ENCODE assay signal across 17 cellular contexts in genomic region chr20:49447364-49447763, GRCh38. TPM values are rescaled to one million over a fixed set of nuclear protein-coding genes. Genes with fewer than 3 reads are reported as not detected.
A peak's percentile ranks its signal among the peaks of the same experiment; 100 is the strongest.
DNase-seq lines count a peak whose midpoint lies in the region; ATAC-seq, FAIRE-seq and TF ChIP-seq lines count a peak whose summit lies in the region.
"Had no signal": no experiment of that assay in that cellular context is flagged by ENCODE, and none has a peak within 500 bp of the region (broad histone marks: within the 10 kb centered on the region; RNA-seq: fewer than 3 reads in every experiment).

No MANE protein-coding gene starts in this region.

- no peak for FAIRE-seq in K562 (lab: Jason Lieb, UNC)

- H3K27ac ChIP-seq in K562 (ENCODE audit: extremely low read depth, low read depth, low read length) (no peak overlapping the region), heart right ventricle (peak overlapping the region; percentile 38 to 83 (median 66)), parathyroid adenoma (peak overlapping the region; percentile 11), thoracic aorta (peak overlapping the region; percentile 57 to 63), A673 (ENCODE audit: low read depth, low read length, poor library complexity, severe bottlenecking) (no peak overlapping the region)
- H3K27ac ChIP-seq: lower lobe of right lung, WERI-Rb-1 had no signal

- H3K4me3 ChIP-seq in K562 (no peak overlapping the region), heart right ventricle (no peak overlapping the region), parathyroid adenoma (ENCODE audit: low read depth, low read length) (no peak overlapping the region), thoracic aorta (no peak overlapping the region), A673 (ENCODE audit: low read depth, low read length, poor library complexity, severe bottlenecking) (no peak overlapping the region)
- H3K4me3 ChIP-seq: lower lobe of right lung had no signal

- intact Hi-C loops in K562 (cut with micrococcal nuclease), result no loop called here
- intact Hi-C loops in heart right ventricle (cut with DNase I), result loop anchor here in 4 of 10 donors (5.0 to 10.0 kb wide), 4 partner anchors 35 to 63 kb away; partner anchors contain the start of gene KCNB1 (in 1 of the 4)
- intact Hi-C loops in A673 (cut with micrococcal nuclease; ENCODE audit: unreplicated experiment), result no loop called here

- H3K4me2 ChIP-seq in K562 (ENCODE audit: insufficient read depth, low read length) (no peak overlapping the region), parathyroid adenoma (ENCODE audit: low read length) (no peak overlapping the region)

- TF ChIP-seq EP300 in K562 (IDR thresholded peaks at IDR 0.05; ENCODE audit: low read length), result no peak

- DNase-seq in K562 (ENCODE audit: extremely low read depth in 1 of 4, low spot score in 3 of 4) (no peak), heart right ventricle (no peak), thoracic aorta (ENCODE audit: low spot score) (no peak), NCI-H748 (lab: John Stamatoyannopoulos, UW; ENCODE audit: unreplicated experiment) (no peak), A673 (ENCODE audit: low spot score) (no peak), DMS53 treated with DMSO at 0.1 percent for 48 hours (lab: John Stamatoyannopoulos, UW; ENCODE audit: unreplicated experiment) (no peak), NCI-H1092 treated with DMSO at 0.1 percent for 48 hours (lab: John Stamatoyannopoulos, UW) (no peak)
- DNase-seq: activated CD4-positive, alpha-beta T cell treated with anti-CD3 and anti-CD28 coated beads, Interleukin-2, amount 50 U/mL, for 48 hours; activated T-cell treated with anti-CD3 and anti-CD28 coated beads, Interleukin-2, amount 50 U/mL, for 4 hours; GOT3; naive thymus-derived CD4-positive, alpha-beta T cell; NCI-H1930; stimulated activated CD4-positive, alpha-beta T cell treated with anti-CD3 and anti-CD28 coated beads, Interleukin-15, amount 100 ng/mL, for 24 hours had no signal

- in situ Hi-C loops in K562 (cut with MboI), result no loop called here

- WGBS in K562 (ENCODE audit: insufficient coverage, low coverage, missing lambda C conversion rate), result 5% methylated on average over 6 of the region's 6 CpGs
- WGBS in heart right ventricle, 2 donors, result 68 to 69% methylated on average over 6 of the region's 6 CpGs

- no peak overlapping the region for H3K9ac ChIP-seq in K562 (ENCODE audit: insufficient read depth in 1 of 2, low read depth in 2 of 2, low read length in 2 of 2)
- H3K9ac ChIP-seq in parathyroid adenoma, result no peak overlapping the region

- H2AFZ ChIP-seq in K562 (ENCODE audit: low read depth, low read length), result no peak overlapping the region
- no peak overlapping the region for H2AFZ ChIP-seq in parathyroid adenoma

- H4K20me1 ChIP-seq in K562 (replicated peaks; ENCODE audit: control insufficient read depth, insufficient read depth, low read length), result 0 out of 2 replicates have a peak, but pooled peaks cover 4% of the 10 kb centered on the region

- H3K36me3 ChIP-seq in K562 (ENCODE audit: control insufficient read depth, insufficient read depth, low read length), result no peaks in the 10 kb centered on the region
- H3K36me3 ChIP-seq in heart right ventricle, result no peaks in the 10 kb centered on the region
- no peaks in the 10 kb centered on the region for H3K36me3 ChIP-seq in parathyroid adenoma (ENCODE audit: control insufficient read depth, insufficient read depth, low read length)
- H3K36me3 ChIP-seq in thoracic aorta, result no peaks in the 10 kb centered on the region
- H3K36me3 ChIP-seq in A673 (ENCODE audit: insufficient read depth, low read length, poor library complexity, severe bottlenecking), result no peaks in the 10 kb centered on the region
- H3K36me3 ChIP-seq: lower lobe of right lung had no signal

- BruUV-seq in K562 (replicated peaks; lab: Mats Ljungman, UMichigan), result no TSS peak
- BruUV-seq in A673 (replicated peaks; lab: Mats Ljungman, UMichigan), result no TSS peak

- H3K9me1 ChIP-seq in K562 (ENCODE audit: control insufficient read depth, insufficient read depth, low read length), result no peaks in the 10 kb centered on the region

- POLR2A ChIA-PET in K562 (lab: Yijun Ruan, JAX) (interaction anchor here (1.2 kb wide), 1 partner anchor 83 kb away, joined by 3 read pairs; no protein-coding TSS in a partner anchor), A673 (lab: Charles Lee; ENCODE audit: low non-redundant PET) (no interaction called here)

- TF ChIP-seq POLR2A in K562 (conservative IDR thresholded peaks at IDR 0.05), result no peak

- ATAC-seq in K562 (no peak), heart right ventricle (peak in 1 of 8 donors; percentile 3), thoracic aorta (ENCODE audit: insufficient number of reproducible peaks, low FRiP score, low read depth) (no peak)
- ATAC-seq: activated T-cell treated with anti-CD3 and anti-CD28 coated beads, Interleukin-2, amount 50 U/mL, for 4 hours; naive thymus-derived CD4-positive, alpha-beta T cell; stimulated activated effector memory CD8-positive, alpha-beta T cell treated with anti-CD3 and anti-CD28 coated beads, Interleukin-12 subunit alpha, Interleukin-12 subunit beta, amount 100 ng/mL, for 72 hours had no signal

- TF ChIP-seq CTCF in K562 (IDR thresholded peaks at IDR 0.05 in 2 of 3, conservative IDR thresholded peaks at IDR 0.05 in 1 of 3; ENCODE audit: insufficient read depth in 2 of 3, low read depth in 1 of 3, low read length in 3 of 3) (no peak), heart right ventricle (IDR thresholded peaks at IDR 0.05) (no peak), parathyroid adenoma (IDR thresholded peaks at IDR 0.05) (no peak), thoracic aorta (IDR thresholded peaks at IDR 0.05) (no peak), A673 (conservative IDR thresholded peaks at IDR 0.05; ENCODE audit: low read depth, low read length) (no peak)

- CTCF ChIA-PET in K562 (lab: Yijun Ruan, JAX; ENCODE audit: low intra/inter-chr PET ratio) (no interaction called here), A673 (lab: Charles Lee) (no interaction called here)

- H3K79me2 ChIP-seq in K562 (ENCODE audit: control insufficient read depth, insufficient read depth, low read length) (no peaks in the 10 kb centered on the region), parathyroid adenoma (peaks cover 4% of the 10 kb centered on the region)

- H3K4me1 ChIP-seq in K562 (replicated peaks in 1 of 2; ENCODE audit: control insufficient read depth in 2 of 2, insufficient read depth in 2 of 2, low read length in 2 of 2), result no peaks in the 10 kb centered on the region
- H3K4me1 ChIP-seq in heart right ventricle, result peaks cover 15 to 57% (median 33%) of the 10 kb centered on the region in 9 donors
- no peaks in the 10 kb centered on the region for H3K4me1 ChIP-seq in parathyroid adenoma
- H3K4me1 ChIP-seq in thoracic aorta (ENCODE audit: control insufficient read depth in 1 of 2, low read depth in 2 of 2), result peaks cover 31 to 54% of the 10 kb centered on the region in 2 donors
- no peaks in the 10 kb centered on the region for H3K4me1 ChIP-seq in A673 (ENCODE audit: insufficient read depth, low read length, poor library complexity, severe bottlenecking)

- no peak for TF ChIP-seq RAD21 in K562 (CRISPR knock-in tag; conservative IDR thresholded peaks at IDR 0.05 in 1 of 2, IDR thresholded peaks at IDR 0.05 in 1 of 2)

- H3K9me3 ChIP-seq in K562 (replicated peaks; ENCODE audit: control insufficient read depth, insufficient read depth, low read depth, low read length) (no peaks in the 10 kb centered on the region), heart right ventricle (no peaks in the 10 kb centered on the region), parathyroid adenoma (ENCODE audit: control insufficient read depth, low read length) (no peaks in the 10 kb centered on the region), thoracic aorta (no peaks in the 10 kb centered on the region), A673 (ENCODE audit: low read depth, low read length, poor library complexity, severe bottlenecking) (no peaks in the 10 kb centered on the region)
- H3K9me3 ChIP-seq: lower lobe of right lung had no signal

- H3K27me3 ChIP-seq in K562 (ENCODE audit: control insufficient read depth in 2 of 2, insufficient read depth in 2 of 2, low read length in 2 of 2), result peaks cover 7 to 51% of the 10 kb centered on the region in 2 experiments; a peak in 4 of 5 replicates
- H3K27me3 ChIP-seq in heart right ventricle, result peaks cover 0 to 10% (median 0%) of the 10 kb centered on the region in 7 donors
- H3K27me3 ChIP-seq in parathyroid adenoma (ENCODE audit: control insufficient read depth, insufficient read depth, low read length), result no peaks in the 10 kb centered on the region
- no peaks in the 10 kb centered on the region for H3K27me3 ChIP-seq in thoracic aorta (replicated peaks; ENCODE audit: insufficient read depth)
- H3K27me3 ChIP-seq in A673 (replicated peaks; ENCODE audit: insufficient read depth, low read depth, low read length, poor library complexity), result peaks cover 17% of the 10 kb centered on the region

TF ChIP-seq in K562, 482 proteins besides CTCF, POLR2A, EP300 and RAD21:
- TF ChIP-seq HCFC1 (IDR thresholded peaks at IDR 0.05; ENCODE audit: low read depth, low read length) (no peak), ZKSCAN1 (IDR thresholded peaks at IDR 0.05; ENCODE audit: low read depth, low read length) (peak; percentile 87; the same call in 1 of the 2 replicates)

RNA-seq across cellular contexts. Expression of gene KCNB1, which starts 35.1 kb away (rescaled TPM):
- not detected in 2 replicates for total RNA-seq in K562 (2011; cell fraction: chromatin; rRNA removed; ENCODE audit: low replicate concordance)
- not detected in 2 replicates for total RNA-seq in K562 (2011; cell fraction: nucleolus; rRNA removed)
- total RNA-seq in K562 (2011; cell fraction: nucleoplasm; rRNA removed), result not detected in 2 replicates
- total RNA-seq in K562 (2014; rRNA removed) (not detected in 2 replicates), K562 (2014; rRNA removed; fragmentation: Illumina TruSeq; extraction: Trizol) (not detected in 2 replicates), K562 (2015; rRNA removed; fragmentation: Illumina TruSeq; extraction: Trizol) (not detected in 2 replicates), K562 (2021) (0.02 TPM in 1 of 2 replicates, not detected in the other), heart right ventricle (1 to 10 TPM in 8 of 10 donors, under 1 TPM in 2; 0.64 to 4.2 (median 1.2) TPM), thoracic aorta (1 to 10 TPM; 1.4 to 2.3 TPM), A673 (2021) (0.81 TPM in 1 of 2 replicates, not detected in the other)
- polyA plus RNA-seq in K562 (2011; rRNA removed) (not detected in 2 replicates), K562 (2014; fragmentation: Illumina TruSeq; extraction: Trizol) (not detected in 2 replicates), K562 (2014; fragmentation: Nextera tagmentation; extraction: Ambion mirVana) (under 1 TPM; 0.01 to 0.06 TPM), K562 (2014; rRNA removed) (not detected in 2 replicates), heart right ventricle (under 1 TPM; 0.80 to 0.99 TPM)
- not detected in 2 replicates for polyA plus RNA-seq in K562 (2011; cell fraction: cytosol; rRNA removed)
- not detected in 2 replicates for polyA plus RNA-seq in K562 (2011; cell fraction: nucleus; rRNA removed)
- 0.03 and 0.04 TPM in 2 replicates for polyA plus RNA-seq in K562 (2012)
- not detected in 2 replicates for polyA minus RNA-seq in K562 (2011; rRNA and poly(A)+ RNA removed)
- polyA minus RNA-seq in K562 (2011; cell fraction: cytosol; rRNA and poly(A)+ RNA removed), result not detected in 2 replicates
- polyA minus RNA-seq in K562 (2011; cell fraction: nucleus; rRNA and poly(A)+ RNA removed), result not detected in 2 replicates
- polyA plus RNA-seq: naive thymus-derived CD4-positive, alpha-beta T cell had no signal

Comparison
In these comparisons a context has a peak if more than half of its experiments do, and no peak if none do; other contexts are left out.
1. H3K27ac ChIP-seq: peak in heart right ventricle (10 of 10), parathyroid adenoma (single experiment) and thoracic aorta (2 of 2); none in K562 (single experiment) and A673 (single experiment).